In genomic region chr5:140547508-140548299, GRCh38 we compare ENCODE assay signal across 8 cellular contexts. TPM values are rescaled to one million over a fixed set of nuclear protein-coding genes. Genes with fewer than 3 reads are reported as not detected.
A peak's percentile ranks its signal among the peaks of the same experiment; 100 is the strongest.
DNase-seq lines count a peak whose midpoint lies in the region; ATAC-seq, FAIRE-seq and TF ChIP-seq lines count a peak whose summit lies in the region.

EIF4EBP3 (plus strand) TSS chr5:140547662; CDS start chr5:140547738, 76 bp downstream.

- no peak for TF ChIP-seq POLR2A in endothelial cell of umbilical vein (IDR thresholded peaks at IDR 0.05; ENCODE audit: low read depth, low read length)

- dilution Hi-C loops in endothelial cell of umbilical vein (cut with MboI; ENCODE audit: extremely low pct_ligation_motif_present, low sequenced_read_pairs), result no loop called here

- peak within 1 kb of the TSS in 1 of 3 experiments; percentile 20 for H3K4me3 ChIP-seq in endothelial cell of umbilical vein (replicated peaks in 1 of 3; ENCODE audit: insufficient read depth in 1 of 3, low read depth in 1 of 3, low read length in 3 of 3)
- peak within 1 kb of the TSS; percentile 36 for H3K4me3 ChIP-seq in mesodermal cell (ENCODE audit: extremely low read depth, insufficient read depth, low read length, poor library complexity, severe bottlenecking)

- peak; percentile 45 to 69 for TF ChIP-seq CTCF in endothelial cell of umbilical vein (IDR thresholded peaks at IDR 0.05; ENCODE audit: extremely low read depth in 1 of 2, insufficient read depth in 1 of 2, low read depth in 1 of 2, low read length in 2 of 2)

- H3K36me3 ChIP-seq in endothelial cell of umbilical vein (ENCODE audit: control insufficient read depth in 2 of 2, extremely low read depth in 1 of 2, insufficient read depth in 2 of 2, low read length in 2 of 2) (peaks cover 12 to 13% of the 10 kb centered on the region in 2 experiments), mesodermal cell (ENCODE audit: control insufficient read depth, insufficient read depth, low read length) (peaks cover 65% of the 10 kb centered on the region)

- peak; percentile 99 for FAIRE-seq in endothelial cell of umbilical vein (lab: Jason Lieb, UNC)

- H3K27me3 ChIP-seq in endothelial cell of umbilical vein (ENCODE audit: control insufficient read depth in 2 of 2, insufficient read depth in 2 of 2, low read length in 2 of 2), result no peaks in the 10 kb centered on the region

- BruUV-seq in endothelial cell of umbilical vein (replicated peaks; lab: Mats Ljungman, UMichigan), result no TSS peak

- H2AFZ ChIP-seq in endothelial cell of umbilical vein (ENCODE audit: low read depth, low read length), result no peak within 1 kb of the TSS

- H3K4me2 ChIP-seq in endothelial cell of umbilical vein (ENCODE audit: insufficient read depth, low read length), result peak within 1 kb of the TSS; percentile 7

- WGBS in mesodermal cell (ENCODE audit: insufficient coverage in 2 of 2), 2 experiments, result 6 to 7% methylated on average over 43 to 44 of the region's 52 CpGs

- H3K9me3 ChIP-seq in endothelial cell of umbilical vein (replicated peaks; ENCODE audit: control insufficient read depth, insufficient read depth, low read length) (no peaks in the 10 kb centered on the region), mesodermal cell (ENCODE audit: control insufficient read depth, low read length) (no peaks in the 10 kb centered on the region)

- H3K27ac ChIP-seq in endothelial cell of umbilical vein (ENCODE audit: insufficient read depth, low read depth, low read length), result no peak within 1 kb of the TSS
- H3K27ac ChIP-seq in mesodermal cell (ENCODE audit: low read depth, low read length, severe bottlenecking), result peak within 1 kb of the TSS; percentile 92

- DNase-seq in AG08395 (ENCODE audit: low spot score), result peak; percentile 97
- peak; percentile 93 for DNase-seq in NCI-H82 (lab: John Stamatoyannopoulos, UW)
- peak; percentile 90 for DNase-seq in activated CD8-positive, alpha-beta memory T cell treated with anti-CD3 and anti-CD28 coated beads, Interleukin-2, amount 50 U/mL, for 48 hours
- peak; percentile 98 for DNase-seq in endothelial cell of umbilical vein (ENCODE audit: low read depth, low spot score)
- DNase-seq in stimulated activated CD8-positive, alpha-beta memory T cell treated with anti-CD3 and anti-CD28 coated beads, Interleukin-15, amount 100 ng/mL, for 24 hours (ENCODE audit: low read depth), result peak; percentile 60

- CTCF ChIA-PET in endothelial cell of umbilical vein (lab: Charles Lee), result interaction anchor here (1.0 to 3.9 kb wide), 22 partner anchors 11 to 175 kb away, joined by 3 to 50 read pairs (median 6); partner anchors contain the start of genes ANKHD1, APBB3, CD14 and HARS1

- no peaks in the 10 kb centered on the region for H3K79me2 ChIP-seq in endothelial cell of umbilical vein (ENCODE audit: control insufficient read depth, insufficient read depth, low read length)

- ATAC-seq in GM19025 (IDR thresholded peaks at IDR 0.05; ENCODE audit: low read depth, unreplicated experiment) (peak; percentile 98), HG03280 (IDR thresholded peaks at IDR 0.05; ENCODE audit: unreplicated experiment) (peak; percentile 96)

- no peak within 1 kb of the TSS for H3K9ac ChIP-seq in endothelial cell of umbilical vein (replicated peaks; ENCODE audit: extremely low read depth, insufficient read depth, low read length)

- POLR2A ChIA-PET in endothelial cell of umbilical vein (lab: Charles Lee), result interaction anchor here (0.7 to 2.6 kb wide), 7 partner anchors 10 to 299 kb away, joined by 3 to 14 read pairs (median 4); partner anchors contain the start of genes ANKHD1, IK, NDUFA2 and SRA1

- no peaks in the 10 kb centered on the region for H4K20me1 ChIP-seq in endothelial cell of umbilical vein (replicated peaks; ENCODE audit: control insufficient read depth, extremely low read depth, insufficient read depth, low read length)

- peaks cover 24% of the 10 kb centered on the region for H3K4me1 ChIP-seq in endothelial cell of umbilical vein (ENCODE audit: control insufficient read depth, extremely low read depth, insufficient read depth, low read length)
- peaks cover 18% of the 10 kb centered on the region for H3K4me1 ChIP-seq in mesodermal cell (ENCODE audit: control insufficient read depth, insufficient read depth, low read length, poor library complexity, severe bottlenecking)

- intact Hi-C loops in endothelial cell of umbilical vein (cut with micrococcal nuclease), result loop anchor here (1.0 to 2.0 kb wide), 6 partner anchors 10 to 307 kb away; partner anchors contain the start of genes ANKHD1, SRA1 and TMCO6

- no peaks in the 10 kb centered on the region for H3K9me1 ChIP-seq in endothelial cell of umbilical vein (replicated peaks; ENCODE audit: control insufficient read depth, extremely low read depth, insufficient read depth, low read length)

TF ChIP-seq in endothelial cell of umbilical vein, 7 proteins besides CTCF, POLR2A, EP300 and RAD21:
- peak; percentile 89 for TF ChIP-seq MYC (IDR thresholded peaks at IDR 0.05; ENCODE audit: low read depth, low read length)
- TF ChIP-seq GATA2 (IDR thresholded peaks at IDR 0.05; ENCODE audit: insufficient read depth, insufficient read length, low read depth, low read length), result no peak
- peak; percentile 99 for TF ChIP-seq MAX (IDR thresholded peaks at IDR 0.05; ENCODE audit: insufficient read depth, insufficient read length)
- peak; percentile 69 for TF ChIP-seq POLR2AphosphoS5 (IDR thresholded peaks at IDR 0.05; ENCODE audit: insufficient read depth, low read depth, low read length)

RNA-seq across cellular contexts. Expression of gene EIF4EBP3, which starts in this region (rescaled TPM):
- 7.6 and 8.8 TPM in 2 replicates for total RNA-seq in endothelial cell of umbilical vein
- polyA plus RNA-seq in endothelial cell of umbilical vein, result 3.7 and 6.5 TPM in 2 replicates
- polyA plus RNA-seq in endothelial cell of umbilical vein (2011; cell fraction: cytosol; rRNA removed), result 3.2 and 3.7 TPM in 2 replicates
- polyA plus RNA-seq in endothelial cell of umbilical vein (2011; cell fraction: nucleus; rRNA removed), result 5.2 TPM in 2 replicates
- polyA plus RNA-seq in endothelial cell of umbilical vein (2012), result 4.4 and 5.7 TPM in 2 replicates
- polyA minus RNA-seq in endothelial cell of umbilical vein, result 2.0 and 3.2 TPM in 2 replicates
- polyA minus RNA-seq in endothelial cell of umbilical vein (2011; cell fraction: cytosol; rRNA and poly(A)+ RNA removed), result 2.3 TPM
- 1.4 TPM in 1 of 2 replicates, not detected in the other for polyA minus RNA-seq in endothelial cell of umbilical vein (2011; cell fraction: nucleus; rRNA and poly(A)+ RNA removed)
- 6.7 TPM for polyA plus RNA-seq in mesodermal cell (2013, experiment 1 of 2)
- 6.3 TPM for polyA plus RNA-seq in mesodermal cell (2013, experiment 2 of 2)
